9 cellular contexts compared by ENCODE assay signal in the genomic region with DNA sequence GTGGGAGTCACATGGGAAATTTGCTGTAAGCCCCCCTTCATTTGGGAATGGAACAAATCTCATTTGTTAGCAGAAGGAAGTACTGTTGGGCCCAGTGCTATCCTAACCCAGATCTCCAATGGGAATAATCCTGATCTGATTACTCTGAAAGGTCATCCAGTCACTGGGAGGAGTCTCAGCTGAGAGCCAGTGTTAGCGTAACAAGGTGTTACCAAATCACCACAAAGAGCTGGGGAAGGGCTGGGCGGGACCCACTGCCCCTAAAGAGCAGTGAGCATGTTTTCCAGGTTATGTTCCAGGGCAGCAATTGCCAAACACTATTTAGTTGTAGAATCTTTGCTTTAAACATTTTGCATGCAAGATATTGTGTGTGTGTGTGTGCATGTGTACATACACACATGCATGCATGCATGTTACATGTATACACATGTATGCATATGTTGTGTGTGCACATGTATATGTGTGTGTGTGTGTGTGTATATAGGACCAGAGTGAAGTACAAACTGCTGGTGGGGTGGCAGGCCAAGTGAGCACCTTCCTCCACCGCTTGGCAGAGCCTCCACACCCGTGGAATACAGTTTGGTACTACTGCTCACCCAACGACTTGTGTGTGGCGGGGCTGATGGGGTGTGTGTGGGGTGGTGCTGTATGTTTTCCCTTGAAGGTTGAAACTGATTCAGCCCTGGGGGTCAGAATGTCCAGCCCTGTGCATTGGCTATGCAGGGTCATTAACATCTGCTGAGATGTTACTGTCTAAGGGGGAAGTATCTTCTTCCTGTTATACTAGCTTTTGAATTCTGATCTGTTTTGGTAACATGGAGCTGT. TPM values are rescaled to one million over a fixed set of nuclear protein-coding genes. Genes with fewer than 3 reads are reported as not detected.
DNase-seq lines count a peak whose midpoint lies in the region; ATAC-seq and TF ChIP-seq lines count a peak whose summit lies in the region.
"Had no signal": no experiment of that assay in that cellular context is flagged by ENCODE, and none has a peak within 500 bp of the region (broad histone marks: within the 10 kb centered on the region; RNA-seq: fewer than 3 reads in every experiment).

No MANE protein-coding gene starts in this region.

- POLR2A ChIA-PET in CD4-positive, alpha-beta memory T cell (lab: Charles Lee; ENCODE audit: partially characterized antibody) = interaction anchor here (0.8 to 16.7 kb wide), 14 partner anchors 9 to 343 kb away, joined by 3 to 426 read pairs (median 4); a partner anchor contains a TSS

- TF ChIP-seq CTCF in heart right ventricle (IDR thresholded peaks at IDR 0.05) = no peak

- peak overlapping the region; percentile 44 for H3K27ac ChIP-seq in CD4-positive, alpha-beta memory T cell (ENCODE audit: low read depth, low read length)
- H3K27ac ChIP-seq in heart right ventricle = peak overlapping the region in 2 of 10 donors; percentile 53 to 80

- peaks cover 7% of the 10 kb centered on the region for H3K36me3 ChIP-seq in CD4-positive, alpha-beta memory T cell (ENCODE audit: insufficient read depth, low read length)
- H3K36me3 ChIP-seq in heart right ventricle = peaks cover 0 to 44% (median 0%) of the 10 kb centered on the region in 9 donors

- DNase-seq in CD4-positive, alpha-beta memory T cell = no peak
- DNase-seq in heart right ventricle = no peak
- no peak for DNase-seq in GF-D8 (lab: John Stamatoyannopoulos, UW)
- no peak for DNase-seq in cerebellar nuclear complex (lab: John Stamatoyannopoulos, UW)
- no peak for DNase-seq in DMS53 treated with DMSO at 0.1 percent for 48 hours (lab: John Stamatoyannopoulos, UW; ENCODE audit: unreplicated experiment)

- peak overlapping the region; percentile 9 to 41 for H3K4me3 ChIP-seq in CD4-positive, alpha-beta memory T cell (ENCODE audit: low read length in 2 of 2)
- no peak overlapping the region for H3K4me3 ChIP-seq in heart right ventricle

- H3K9me3 ChIP-seq in CD4-positive, alpha-beta memory T cell (ENCODE audit: control insufficient read depth in 1 of 2, low read length in 2 of 2) = no peaks in the 10 kb centered on the region
- H3K9me3 ChIP-seq in heart right ventricle = peaks cover 0 to 20% (median 0%) of the 10 kb centered on the region in 11 donors

- peaks cover 0 to 1% of the 10 kb centered on the region in 2 donors for H3K27me3 Mint-ChIP-seq in CD4-positive, alpha-beta memory T cell

- H3K4me3 Mint-ChIP-seq in CD4-positive, alpha-beta memory T cell = no peak overlapping the region

- H3K36me3 Mint-ChIP-seq in CD4-positive, alpha-beta memory T cell = peaks cover 30 to 40% of the 10 kb centered on the region in 2 donors

- WGBS in heart right ventricle, 2 donors = 70 to 79% methylated on average over 6 of the region's 6 CpGs

- H3K4me1 Mint-ChIP-seq in CD4-positive, alpha-beta memory T cell = peaks cover 35 to 42% (median 38%) of the 10 kb centered on the region in 4 donors

- no peaks in the 10 kb centered on the region for H3K27me3 ChIP-seq in CD4-positive, alpha-beta memory T cell (ENCODE audit: insufficient read depth, low read length)
- peaks cover 0 to 19% (median 0%) of the 10 kb centered on the region in 7 donors for H3K27me3 ChIP-seq in heart right ventricle

- intact Hi-C loops in CD4-positive, alpha-beta memory T cell (cut with micrococcal nuclease) = loop anchor here (5.0 kb wide), 1 partner anchor 177 kb away; a partner anchor contains a TSS
- intact Hi-C loops in heart right ventricle (cut with DNase I) = no loop called here

- H3K27ac Mint-ChIP-seq in CD4-positive, alpha-beta memory T cell = no peak overlapping the region

- CTCF ChIA-PET in CD4-positive, alpha-beta memory T cell (lab: Charles Lee; ENCODE audit: partially characterized antibody) = interaction anchor here (0.9 to 6.3 kb wide), 6 partner anchors 11 to 175 kb away, joined by 3 to 35 read pairs (median 4); a partner anchor contains a TSS

- ATAC-seq in GM21360 (IDR thresholded peaks at IDR 0.05; ENCODE audit: unreplicated experiment) (peak; percentile 25), HG03571 (IDR thresholded peaks at IDR 0.05; ENCODE audit: unreplicated experiment) (peak; percentile 31), heart right ventricle (peak in 6 of 8 donors; percentile 29 to 50 (median 42)), GM18867 (IDR thresholded peaks at IDR 0.05; ENCODE audit: unreplicated experiment) (no peak)

- peaks cover 92% of the 10 kb centered on the region for H3K4me1 ChIP-seq in CD4-positive, alpha-beta memory T cell (ENCODE audit: insufficient read depth, low read length)
- H3K4me1 ChIP-seq in heart right ventricle = peaks cover 0 to 84% (median 35%) of the 10 kb centered on the region in 9 donors

- peaks cover 0 to 6% (median 3%) of the 10 kb centered on the region in 8 donors for H3K9me3 Mint-ChIP-seq in CD4-positive, alpha-beta memory T cell

RNA-seq across cellular contexts. Expression of a gene that starts 15.2 kb away (rescaled TPM):
- 100 to 1,000 TPM; 117 to 127 TPM for total RNA-seq in CD4-positive, alpha-beta memory T cell
- polyA plus RNA-seq in CD4-positive, alpha-beta memory T cell = 100 to 1,000 TPM in 1 of 2 donors, 10 to 100 TPM in 1; 29.6 to 125 TPM
- 10 to 100 TPM in 1 of 10 donors, 1 to 10 TPM in 9; 2.9 to 17.2 (median 5.7) TPM for total RNA-seq in heart right ventricle
- polyA plus RNA-seq in heart right ventricle = 1 to 10 TPM; 3.6 to 7.5 TPM

RNA-seq across cellular contexts. Expression of a gene that starts 42.9 kb away (rescaled TPM):
- total RNA-seq in CD4-positive, alpha-beta memory T cell = not detected
- not detected for polyA plus RNA-seq in CD4-positive, alpha-beta memory T cell
- total RNA-seq in heart right ventricle = not detected
- not detected for polyA plus RNA-seq in heart right ventricle
- total RNA-seq: MCF 10A had no signal

Comparison
In these comparisons a context has a peak if more than half of its experiments do, and no peak if none do; other contexts are left out.
1. H3K4me3 ChIP-seq: peak in CD4-positive, alpha-beta memory T cell (2 of 2); none in heart right ventricle (0 of 10).
2. RNA of a gene that starts 15.2 kb away (total RNA-seq): 117 to 127 TPM in CD4-positive, alpha-beta memory T cell; 2.9 to 17.2 TPM in heart right ventricle; every median in the first group is over 4 times any median in the second.